ENCODE assay signal across 12 cellular contexts in the genomic region with DNA sequence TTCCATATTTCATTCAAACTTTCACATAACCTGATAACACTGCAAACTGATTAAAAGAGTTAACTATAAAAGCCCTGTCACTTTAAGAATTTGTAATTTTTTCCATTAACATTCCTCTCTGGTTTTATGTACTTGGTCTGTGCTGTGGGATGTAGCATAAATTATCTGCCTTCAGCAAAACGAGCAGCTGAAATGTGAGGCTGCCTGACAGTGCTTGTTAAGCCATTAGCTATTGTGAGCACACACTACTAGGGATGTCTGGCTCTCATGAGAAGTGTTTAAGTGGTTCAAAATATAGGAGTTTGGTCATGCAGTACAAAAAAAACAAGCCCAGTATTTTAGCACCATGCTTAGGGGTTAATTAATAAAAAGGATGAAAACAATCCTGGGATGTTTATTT.
DNase-seq lines count a peak whose midpoint lies in the region; ATAC-seq, FAIRE-seq and TF ChIP-seq lines count a peak whose summit lies in the region.
"Had no signal": no experiment of that assay in that cellular context is flagged by ENCODE, and none has a peak within 500 bp of the region (broad histone marks: within the 10 kb centered on the region; RNA-seq: fewer than 3 reads in every experiment).

No MANE protein-coding gene starts in this region.

- DNase-seq in COLO829 (ENCODE audit: low spot score), result peak; percentile 45
- no peak for DNase-seq in H54 (ENCODE audit: insufficient read length, low spot score)
- peak; percentile 90 for DNase-seq in NCI-H69 (lab: John Stamatoyannopoulos, UW)
- DNase-seq in mesenchymal stem cell, result peak; percentile 36
- no peak for DNase-seq in left cardiac atrium
- no peak for DNase-seq in Right ventricle myocardium inferior (ENCODE audit: missing footprints)
- no peak for DNase-seq in erythroblast (lab: John Stamatoyannopoulos, UW)
- no peak for DNase-seq in iPS-NIHi7 (ENCODE audit: extremely low spot score)
- DNase-seq: activated gamma-delta T cell, GOT3, mucosa of descending colon, MV-4-11 had no signal

- no peaks in the 10 kb centered on the region for H3K36me3 ChIP-seq in mesenchymal stem cell (ENCODE audit: control insufficient read depth in 1 of 2, insufficient read depth in 2 of 2, low read depth in 1 of 2, low read length in 2 of 2)

- no peak overlapping the region for H2BK15ac ChIP-seq in mesenchymal stem cell (ENCODE audit: low read depth, poor library complexity, severe bottlenecking)

- no peak overlapping the region for H4K91ac ChIP-seq in mesenchymal stem cell (ENCODE audit: low read length)

- H3K9ac ChIP-seq in mesenchymal stem cell (ENCODE audit: low read length), result peak overlapping the region; percentile 83

- H2BK120ac ChIP-seq in mesenchymal stem cell (ENCODE audit: low read depth, low read length), result no peak overlapping the region

- no peaks in the 10 kb centered on the region for H3K4me1 ChIP-seq in mesenchymal stem cell (ENCODE audit: control insufficient read depth, insufficient read depth, low read depth, low read length)

- no peak overlapping the region for H3K4ac ChIP-seq in mesenchymal stem cell (ENCODE audit: low read depth in 1 of 2, low read length in 2 of 2)

- no peak overlapping the region for H3K27ac ChIP-seq in mesenchymal stem cell (ENCODE audit: low read length, poor library complexity, severe bottlenecking)

- ATAC-seq in left cardiac atrium (no peak), Right ventricle myocardium inferior (no peak)
- ATAC-seq: mucosa of descending colon had no signal

- no peak overlapping the region for H3K14ac ChIP-seq in mesenchymal stem cell (ENCODE audit: low read length in 2 of 2)

- H3K79me1 ChIP-seq in mesenchymal stem cell (replicated peaks; ENCODE audit: low read length, poor library complexity, severe bottlenecking), result no peaks in the 10 kb centered on the region

- H3K9me3 ChIP-seq in mesenchymal stem cell (ENCODE audit: control insufficient read depth, low read length), result no peaks in the 10 kb centered on the region
- H3K9me3 ChIP-seq: mucosa of descending colon had no signal

- WGBS in mesenchymal stem cell, result 3% methylated on average over 1 of the region's 1 CpG

- intact Hi-C loops in left cardiac atrium (cut with DNase I) (no loop called here), Right ventricle myocardium inferior (cut with DNase I) (no loop called here)

- FAIRE-seq in H54 (lab: Jason Lieb, UNC), result peak; percentile 92

- no peak overlapping the region for H2BK5ac ChIP-seq in mesenchymal stem cell (ENCODE audit: low read depth, low read length, poor library complexity, severe bottlenecking)

- no peak overlapping the region for H3K4me3 ChIP-seq in mesenchymal stem cell (ENCODE audit: insufficient read depth in 1 of 2, low read depth in 1 of 2, low read length in 2 of 2)
- H3K4me3 ChIP-seq: mucosa of descending colon had no signal

- H2AFZ ChIP-seq in mesenchymal stem cell (ENCODE audit: low read depth, low read length), result no peak overlapping the region

- H3K23ac ChIP-seq in mesenchymal stem cell (ENCODE audit: low read length in 2 of 2), result no peak overlapping the region

- no peak overlapping the region for H4K8ac ChIP-seq in mesenchymal stem cell (ENCODE audit: low read length)

- no peak overlapping the region for H3K4me2 ChIP-seq in mesenchymal stem cell (ENCODE audit: low read length, poor library complexity, severe bottlenecking)

- no peaks in the 10 kb centered on the region for H3K27me3 ChIP-seq in mesenchymal stem cell (ENCODE audit: control insufficient read depth in 1 of 2, insufficient read depth in 1 of 2, low read length in 2 of 2)

- no peak overlapping the region for H2AK5ac ChIP-seq in mesenchymal stem cell (ENCODE audit: low read length, severe bottlenecking)

- no peak overlapping the region for H3K18ac ChIP-seq in mesenchymal stem cell (ENCODE audit: low read depth in 1 of 2, low read length in 2 of 2)

- no peak overlapping the region for H2BK12ac ChIP-seq in mesenchymal stem cell (ENCODE audit: low read length in 2 of 2)

- TF ChIP-seq POLR2A in H54 (IDR thresholded peaks at IDR 0.05; ENCODE audit: low read depth, low read length), result no peak
- TF ChIP-seq POLR2A in erythroblast (IDR thresholded peaks at IDR 0.05; ENCODE audit: low read length), result no peak

Comparison
In these comparisons a context has a peak if more than half of its experiments do, and no peak if none do; other contexts are left out.
1. DNase-seq: peak in COLO829 (single experiment), NCI-H69 (single experiment) and mesenchymal stem cell (single experiment); none in H54 (single experiment), left cardiac atrium (single experiment), Right ventricle myocardium inferior (single experiment), erythroblast (0 of 2) and iPS-NIHi7 (single experiment).